ENCODE assay signal across 22 cellular contexts in genomic region chr3:54861248-54862067, GRCh38.
DNase-seq lines count a peak whose midpoint lies in the region; ATAC-seq and TF ChIP-seq lines count a peak whose summit lies in the region.
"Had no signal": no experiment of that assay in that cellular context is flagged by ENCODE, and none has a peak within 500 bp of the region (broad histone marks: within the 10 kb centered on the region; RNA-seq: fewer than 3 reads in every experiment).

No MANE protein-coding gene starts in this region.

- H3K4me3 ChIP-seq in heart right ventricle (no peak overlapping the region), psoas muscle (no peak overlapping the region)
- H3K4me3 ChIP-seq: HAP-1, mucosa of descending colon, neural progenitor cell, Peyer's patch, testis had no signal

- intact Hi-C loops in heart right ventricle (cut with DNase I) (loop anchor here in 1 of 10 donors (10.0 kb wide), 2 partner anchors 153 to 623 kb away; partner anchors contain the start of gene WNT5A), psoas muscle (cut with DNase I) (no loop called here)

- peaks cover 0 to 33% (median 8%) of the 10 kb centered on the region in 9 donors for H3K4me1 ChIP-seq in heart right ventricle
- H3K4me1 ChIP-seq in psoas muscle = no peaks in the 10 kb centered on the region
- H3K4me1 ChIP-seq: HAP-1, Peyer's patch had no signal

- H3K9me3 ChIP-seq in heart right ventricle = no peaks in the 10 kb centered on the region
- H3K9me3 ChIP-seq in psoas muscle = no peaks in the 10 kb centered on the region
- H3K9me3 ChIP-seq: HAP-1, mucosa of descending colon, Peyer's patch, testis had no signal

- ATAC-seq in heart right ventricle (peak; percentile 51 to 77 (median 66)), psoas muscle (peak in 3 of 4 donors; percentile 19 to 62 (median 60)), GM18498 (IDR thresholded peaks at IDR 0.05; ENCODE audit: unreplicated experiment) (no peak)
- ATAC-seq: left lobe of liver, mucosa of descending colon had no signal

- H3K36me3 ChIP-seq in heart right ventricle = no peaks in the 10 kb centered on the region
- no peaks in the 10 kb centered on the region for H3K36me3 ChIP-seq in psoas muscle (ENCODE audit: insufficient read depth in 1 of 2, low read depth in 1 of 2)
- H3K36me3 ChIP-seq: HAP-1, neural progenitor cell, Peyer's patch had no signal

- WGBS in heart right ventricle, 2 donors = 57 to 58% methylated on average over 9 of the region's 9 CpGs
- WGBS in psoas muscle, 3 donors = 59 to 65% (median 62%) methylated on average over 9 of the region's 9 CpGs

- no peak for TF ChIP-seq CTCF in heart right ventricle (IDR thresholded peaks at IDR 0.05)
- no peak for TF ChIP-seq CTCF in psoas muscle (IDR thresholded peaks at IDR 0.05)

- H3K27me3 ChIP-seq in heart right ventricle (no peaks in the 10 kb centered on the region), psoas muscle (ENCODE audit: insufficient read depth in 3 of 3, low read length in 2 of 3) (no peaks in the 10 kb centered on the region)
- H3K27me3 ChIP-seq: neural progenitor cell, Peyer's patch, testis had no signal

- DNase-seq in EH (ENCODE audit: low read depth) (peak; percentile 45), SK-N-DZ (ENCODE audit: low spot score) (peak; percentile 90), heart right ventricle (no peak), psoas muscle (peak in 1 of 2 donors; percentile 17), anterior cingulate cortex (lab: John Stamatoyannopoulos, UW) (no peak), globus pallidus (ENCODE audit: low spot score) (no peak)
- DNase-seq in stimulated activated CD4-positive, alpha-beta T cell treated with anti-CD3 and anti-CD28 coated beads, Interleukin-1b, Interleukin-23, amount 100 ng/mL, for 48 hours = no peak
- DNase-seq: activated CD4-positive, CD25-positive, alpha-beta regulatory T cell treated with anti-CD3 and anti-CD28 coated beads, Interleukin-2, amount 50 U/mL, for 72 hours; activated naive CD4-positive, alpha-beta T cell treated with anti-CD3 and anti-CD28 coated beads for 36 hours; activated T-cell treated with anti-CD3 and anti-CD28 coated beads, Interleukin-2, amount 50 U/mL, for 24 hours; CD4-positive, alpha-beta T cell; DMS53; effector CD4-positive, alpha-beta T cell; glutamatergic neuron; mucosa of descending colon; NK-92 treated with Interleukin-12 subunit alpha and Interleukin-12 subunit beta, amount 100 ng/mL, for 24 hours; Peyer's patch; testis had no signal

- peak overlapping the region in 5 of 10 donors; percentile 21 to 65 (median 27) for H3K27ac ChIP-seq in heart right ventricle
- no peak overlapping the region for H3K27ac ChIP-seq in psoas muscle
- H3K27ac ChIP-seq: neural progenitor cell, Peyer's patch, testis had no signal

Comparison
In these comparisons a context has a peak if more than half of its experiments do, and no peak if none do; other contexts are left out.
1. DNase-seq: peak in EH (single experiment) and SK-N-DZ (single experiment); none in heart right ventricle (0 of 2), stimulated activated CD4-positive, alpha-beta T cell treated with anti-CD3 and anti-CD28 coated beads, Interleukin-1b, Interleukin-23, amount 100 ng/mL, for 48 hours (single experiment), anterior cingulate cortex (0 of 58) and globus pallidus (single experiment).